Comparison of ENCODE assay signal across 11 cellular contexts in the genomic region with DNA sequence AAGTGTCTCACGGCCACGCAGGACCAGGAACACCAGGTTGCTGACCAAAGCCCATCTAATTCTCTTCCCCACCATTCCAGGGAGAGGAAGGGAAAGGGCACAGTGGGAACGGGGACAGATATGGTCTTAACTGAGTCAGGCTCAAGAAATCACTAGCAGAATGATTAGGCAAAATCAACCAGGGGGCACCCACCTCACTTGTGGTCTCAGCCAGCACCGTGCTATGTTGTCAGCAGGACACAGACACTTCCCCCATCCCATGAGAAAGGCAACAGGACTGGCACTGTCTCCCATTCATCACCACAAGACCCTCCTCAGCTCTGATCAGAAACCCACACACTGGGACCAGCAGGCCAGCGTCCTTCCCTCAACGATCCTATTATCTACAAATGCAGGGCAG. TPM values are rescaled to one million over a fixed set of nuclear protein-coding genes. Genes with fewer than 3 reads are reported as not detected.
DNase-seq lines count a peak whose midpoint lies in the region; ATAC-seq and TF ChIP-seq lines count a peak whose summit lies in the region.
"Had no signal": no experiment of that assay in that cellular context is flagged by ENCODE, and none has a peak within 500 bp of the region (broad histone marks: within the 10 kb centered on the region; RNA-seq: fewer than 3 reads in every experiment).

No MANE protein-coding gene starts in this region.

- H3K9me3 Mint-ChIP-seq in CD8-positive, alpha-beta T cell = no peaks in the 10 kb centered on the region
- H3K9me3 Mint-ChIP-seq in effector memory CD8-positive, alpha-beta T cell = no peaks in the 10 kb centered on the region
- H3K9me3 Mint-ChIP-seq in neural crest cell = no peaks in the 10 kb centered on the region

- peaks cover 4% of the 10 kb centered on the region for H3K36me3 Mint-ChIP-seq in CD8-positive, alpha-beta T cell
- peaks cover 21% of the 10 kb centered on the region for H3K36me3 Mint-ChIP-seq in effector memory CD8-positive, alpha-beta T cell (ENCODE audit: insufficient read depth)
- no peaks in the 10 kb centered on the region for H3K36me3 Mint-ChIP-seq in neural crest cell (ENCODE audit: low read depth)

- H3K4me1 Mint-ChIP-seq in CD8-positive, alpha-beta T cell (ENCODE audit: low read depth) = peaks cover 59% of the 10 kb centered on the region
- H3K4me1 Mint-ChIP-seq in effector memory CD8-positive, alpha-beta T cell (ENCODE audit: low read depth in 2 of 2) = peaks cover 53 to 54% of the 10 kb centered on the region in 2 donors
- H3K4me1 Mint-ChIP-seq in neural crest cell = peaks cover 46% of the 10 kb centered on the region

- H3K4me2 ChIP-seq in Karpas-422 (ENCODE audit: low read depth, low read length, poor library complexity, severe bottlenecking) = peak overlapping the region; percentile 89

- no peaks in the 10 kb centered on the region for H3K27me3 ChIP-seq in CD8-positive, alpha-beta T cell (ENCODE audit: insufficient read depth, low read length)
- no peaks in the 10 kb centered on the region for H3K27me3 ChIP-seq in Karpas-422 (ENCODE audit: low read length)

- peaks cover 34% of the 10 kb centered on the region for H3K4me1 ChIP-seq in CD8-positive, alpha-beta T cell (ENCODE audit: insufficient read depth, low read length)
- peaks cover 33% of the 10 kb centered on the region for H3K4me1 ChIP-seq in Karpas-422 (ENCODE audit: low read length)

- intact Hi-C loops in CD8-positive, alpha-beta T cell (cut with DNase I, micrococcal nuclease) = loop anchor here (2.0 to 10.0 kb wide), 5 partner anchors 19 to 1496 kb away; a partner anchor contains a TSS

- TF ChIP-seq CTCF in CD8-positive, alpha-beta T cell (IDR thresholded peaks at IDR 0.05) = no peak
- TF ChIP-seq CTCF in neural crest cell (conservative IDR thresholded peaks at IDR 0.05) = no peak

- H3K79me2 ChIP-seq in Karpas-422 (ENCODE audit: low read length) = peaks cover 72% of the 10 kb centered on the region

- no peaks in the 10 kb centered on the region for H3K36me3 ChIP-seq in CD8-positive, alpha-beta T cell (ENCODE audit: insufficient read depth, low read length)
- no peaks in the 10 kb centered on the region for H3K36me3 ChIP-seq in Karpas-422 (ENCODE audit: insufficient read depth, low read length)

- H3K4me3 ChIP-seq in CD8-positive, alpha-beta T cell (ENCODE audit: low read depth, low read length) = no peak overlapping the region
- no peak overlapping the region; the same call in 1 of the 2 replicates for H3K4me3 ChIP-seq in Karpas-422 (ENCODE audit: low read length)

- no peak for DNase-seq in CD8-positive, alpha-beta T cell
- no peak for DNase-seq in Karpas-422
- no peak for DNase-seq in effector memory CD8-positive, alpha-beta T cell
- DNase-seq in neural crest cell (ENCODE audit: low read depth, low spot score) = no peak
- DNase-seq in SK-N-DZ (ENCODE audit: low spot score) = no peak
- no peak for DNase-seq in NCI-H1694 treated with DMSO at 0.1 percent for 48 hours (lab: John Stamatoyannopoulos, UW)
- DNase-seq: midbrain, NCI-H524 treated with DMSO at 0.1 percent for 48 hours, retina, Right ventricle myocardium superior had no signal

- H2AFZ ChIP-seq in Karpas-422 (ENCODE audit: low read length) = no peak overlapping the region

- H3K4me3 Mint-ChIP-seq in CD8-positive, alpha-beta T cell = no peak overlapping the region
- peak overlapping the region; percentile 94 for H3K4me3 Mint-ChIP-seq in effector memory CD8-positive, alpha-beta T cell
- peak overlapping the region; percentile 93 for H3K4me3 Mint-ChIP-seq in neural crest cell

- peak overlapping the region; percentile 8; the same call in 1 of the 2 replicates for H3K9ac ChIP-seq in Karpas-422 (ENCODE audit: low read length)

- H3K27ac Mint-ChIP-seq in CD8-positive, alpha-beta T cell = peak overlapping the region; percentile 57
- H3K27ac Mint-ChIP-seq in effector memory CD8-positive, alpha-beta T cell = peak overlapping the region; percentile 92 to 95
- H3K27ac Mint-ChIP-seq in neural crest cell (ENCODE audit: unreplicated experiment) = peak overlapping the region; percentile 22

- H3K9me2 ChIP-seq in Karpas-422 (replicated peaks; ENCODE audit: insufficient read depth, low read length) = no peaks in the 10 kb centered on the region

- no peak for ATAC-seq in CD8-positive, alpha-beta T cell
- no peak for ATAC-seq in effector memory CD8-positive, alpha-beta T cell (replicated peaks)
- ATAC-seq in HG02798 (IDR thresholded peaks at IDR 0.05; ENCODE audit: poor library complexity, unreplicated experiment) = no peak

- CTCF ChIA-PET in CD8-positive, alpha-beta T cell (lab: Charles Lee) = interaction anchor here (1.1 to 1.9 kb wide), 3 partner anchors 29 to 46 kb away, joined by 3 to 5 read pairs (median 4); no protein-coding TSS in a partner anchor

- no peaks in the 10 kb centered on the region for H3K27me3 Mint-ChIP-seq in CD8-positive, alpha-beta T cell (ENCODE audit: low read depth)
- no peaks in the 10 kb centered on the region for H3K27me3 Mint-ChIP-seq in effector memory CD8-positive, alpha-beta T cell
- H3K27me3 Mint-ChIP-seq in neural crest cell (ENCODE audit: low read depth) = no peaks in the 10 kb centered on the region

- POLR2A ChIA-PET in CD8-positive, alpha-beta T cell (lab: Charles Lee) = no interaction called here

- H3K27ac ChIP-seq in CD8-positive, alpha-beta T cell (ENCODE audit: low read depth, low read length) = no peak overlapping the region
- peak overlapping the region; percentile 57; the same call in 1 of the 2 replicates for H3K27ac ChIP-seq in Karpas-422 (ENCODE audit: low read length)

- H4K20me1 ChIP-seq in Karpas-422 (ENCODE audit: insufficient read depth, low read depth, low read length) = peaks cover 39% of the 10 kb centered on the region

- H3K9me3 ChIP-seq in CD8-positive, alpha-beta T cell (ENCODE audit: low read length) = no peaks in the 10 kb centered on the region
- H3K9me3 ChIP-seq in Karpas-422 (ENCODE audit: low read length) = no peaks in the 10 kb centered on the region

RNA-seq across cellular contexts. Expression of a gene that starts 2.9 kb away (rescaled TPM):
- 10 to 100 TPM; 15.1 to 15.6 TPM for total RNA-seq in CD8-positive, alpha-beta T cell
- total RNA-seq in Karpas-422 (2014; rRNA removed; shearing (Covaris generic); ENCODE audit: low replicate concordance) = 25.6 and 35.4 TPM in 2 replicates
- 41.3 and 41.5 TPM in 2 replicates for total RNA-seq in neural crest cell
- 18.7 and 20.2 TPM in 2 replicates for polyA plus RNA-seq in SK-N-DZ (2014; cell fraction: cytosol; rRNA removed)
- polyA plus RNA-seq in SK-N-DZ (2014; cell fraction: nucleus; rRNA removed) = 13.1 and 16.6 TPM in 2 replicates

Comparison
In these comparisons a context has a peak if more than half of its experiments do, and no peak if none do; other contexts are left out.
1. H3K27ac Mint-ChIP-seq: peak in every context shown above with its lines; median percentile 94 in effector memory CD8-positive, alpha-beta T cell; 57 in CD8-positive, alpha-beta T cell; 22 in neural crest cell.